ENCODE assay signal across 1 cellular context in genomic region chr7:70706204-70706603, GRCh38.
A peak's percentile ranks its signal among the peaks of the same experiment; 100 is the strongest.
TF ChIP-seq lines count a peak whose summit lies in the region.

No MANE protein-coding gene starts in this region.

TF ChIP-seq in H1, 55 proteins besides CTCF, POLR2A, EP300 and RAD21 (continued from another document):
- TF ChIP-seq TCF12 (IDR thresholded peaks at IDR 0.05; ENCODE audit: low read depth, low read length) = no peak
- no peak for TF ChIP-seq CHD2 (IDR thresholded peaks at IDR 0.05; ENCODE audit: low read length)
- TF ChIP-seq, protein P1, sequence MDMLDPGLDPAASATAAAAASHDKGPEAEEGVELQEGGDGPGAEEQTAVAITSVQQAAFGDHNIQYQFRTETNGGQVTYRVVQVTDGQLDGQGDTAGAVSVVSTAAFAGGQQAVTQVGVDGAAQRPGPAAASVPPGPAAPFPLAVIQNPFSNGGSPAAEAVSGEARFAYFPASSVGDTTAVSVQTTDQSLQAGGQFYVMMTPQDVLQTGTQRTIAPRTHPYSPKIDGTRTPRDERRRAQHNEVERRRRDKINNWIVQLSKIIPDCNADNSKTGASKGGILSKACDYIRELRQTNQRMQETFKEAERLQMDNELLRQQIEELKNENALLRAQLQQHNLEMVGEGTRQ (IDR thresholded peaks at IDR 0.05; ENCODE audit: low read length) = peak; percentile 86
- 0 out of 2 replicates have a peak, but pooled peaks have one; percentile 39 for TF ChIP-seq POLR2AphosphoS5 (IDR thresholded peaks at IDR 0.05; ENCODE audit: low read depth, low read length)
- TF ChIP-seq SP2 (IDR thresholded peaks at IDR 0.05; ENCODE audit: low read length) = no peak
- TF ChIP-seq SIN3A (conservative IDR thresholded peaks at IDR 0.05 in 1 of 2, IDR thresholded peaks at IDR 0.05 in 1 of 2; ENCODE audit: low read depth in 1 of 2, low read length in 2 of 2) = 0 out of 4 replicates have a peak, but pooled peaks of 1 of the 2 experiments have one; percentile 49
- TF ChIP-seq RBBP5 (IDR thresholded peaks at IDR 0.05; ENCODE audit: borderline replicate concordance, low read depth, low read length) = no peak
- no peak for TF ChIP-seq TBP (IDR thresholded peaks at IDR 0.05; ENCODE audit: low read depth, low read length)
- no peak for TF ChIP-seq MAFK (IDR thresholded peaks at IDR 0.05; ENCODE audit: low read depth, low read length)
- TF ChIP-seq CREB1 (IDR thresholded peaks at IDR 0.05) = no peak
- no peak for TF ChIP-seq NRF1 (IDR thresholded peaks at IDR 0.05; ENCODE audit: low read depth, low read length)
- no peak for TF ChIP-seq NANOG (IDR thresholded peaks at IDR 0.05; ENCODE audit: insufficient read depth, low read depth, low read length, poor library complexity, severe bottlenecking)
- TF ChIP-seq CTBP2 (IDR thresholded peaks at IDR 0.05; ENCODE audit: borderline replicate concordance, insufficient read depth, insufficient read length, low read length) = no peak
- no peak for TF ChIP-seq RXRA (IDR thresholded peaks at IDR 0.05; ENCODE audit: insufficient read depth, low read depth, low read length)
- TF ChIP-seq SRF (IDR thresholded peaks at IDR 0.05; ENCODE audit: low read depth, low read length) = no peak
